ENCODE assay signal across 8 cellular contexts in genomic region chr9:85142461-85143401, GRCh38.
DNase-seq lines count a peak whose midpoint lies in the region; ATAC-seq, FAIRE-seq and TF ChIP-seq lines count a peak whose summit lies in the region.

No MANE protein-coding gene starts in this region.

- in situ Hi-C loops in ACHN (cut with HindIII; ENCODE audit: low pct_ligation_motif_present, low pct_unique_long_range_greater_than_20kb, low sequenced_read_pairs) = no loop called here

- DNase-seq in ACHN = peak; percentile 19
- DNase-seq in H7 = peak; percentile 16
- no peak for DNase-seq in WTC11 (ENCODE audit: low spot score)
- no peak for DNase-seq in activated naive CD4-positive, alpha-beta T cell treated with Interleukin-2 at 50 U/mL for 16 hours
- DNase-seq in central memory CD4-positive, alpha-beta T cell = no peak
- no peak for DNase-seq in activated CD8-positive, alpha-beta memory T cell treated with anti-CD3 and anti-CD28 coated beads, Interleukin-2, amount 50 U/mL, for 48 hours

- H3K4me3 ChIP-seq in H7 (ENCODE audit: insufficient read depth, low read depth, low read length) = no peak overlapping the region

- TF ChIP-seq CTCF in WTC11 (IDR thresholded peaks at IDR 0.05) = no peak

- no peaks in the 10 kb centered on the region for H3K36me3 Mint-ChIP-seq in WTC11

- no peaks in the 10 kb centered on the region for H3K27me3 ChIP-seq in H7 (ENCODE audit: control insufficient read depth, insufficient read depth, low read length)

- FAIRE-seq in islet of Langerhans (lab: Jason Lieb, UNC) = peak; percentile 41

- POLR2A ChIA-PET in WTC11 (lab: Charles Lee) = interaction anchor here (1.0 kb wide), 1 partner anchor 174 kb away, joined by 3 read pairs; no protein-coding TSS in a partner anchor

- no peak overlapping the region for H3K4me3 Mint-ChIP-seq in WTC11

- no peaks in the 10 kb centered on the region for H3K36me3 ChIP-seq in H7 (replicated peaks; ENCODE audit: control insufficient read depth, insufficient read depth, low read length)

- no peak overlapping the region for H3K27ac Mint-ChIP-seq in WTC11

- CTCF ChIA-PET in WTC11 (lab: Charles Lee) = interaction anchor here (0.6 to 3.1 kb wide), 17 partner anchors 10 to 745 kb away, joined by 3 to 17 read pairs (median 3); no protein-coding TSS in a partner anchor

- no peaks in the 10 kb centered on the region for H3K27me3 Mint-ChIP-seq in WTC11 (ENCODE audit: low read depth)

- ATAC-seq in WTC11 (peak; percentile 96), GM18519 (IDR thresholded peaks at IDR 0.05; ENCODE audit: low FRiP score, unreplicated experiment) (no peak)

- H3K9me3 Mint-ChIP-seq in WTC11 = no peaks in the 10 kb centered on the region

- peaks cover 10% of the 10 kb centered on the region for H3K4me1 Mint-ChIP-seq in WTC11

TF ChIP-seq in WTC11, 78 proteins besides CTCF, POLR2A, EP300 and RAD21:
- TF ChIP-seq ETV6 (CRISPR knock-in tag; IDR thresholded peaks at IDR 0.05) (no peak), NR1H2 (CRISPR knock-in tag; IDR thresholded peaks at IDR 0.05) (no peak), ZNF423 (CRISPR knock-in tag; IDR thresholded peaks at IDR 0.05) (no peak), JUN (CRISPR knock-in tag; IDR thresholded peaks at IDR 0.05) (no peak), NFYB (CRISPR knock-in tag; conservative IDR thresholded peaks at IDR 0.05; ENCODE audit: low read depth) (no peak), EMX1 (CRISPR knock-in tag; IDR thresholded peaks at IDR 0.05) (no peak), JAZF1 (CRISPR knock-in tag; IDR thresholded peaks at IDR 0.05) (no peak), ZNF425 (CRISPR knock-in tag; conservative IDR thresholded peaks at IDR 0.05) (no peak), CREM (CRISPR knock-in tag; IDR thresholded peaks at IDR 0.05) (no peak), ATF6 (CRISPR knock-in tag; IDR thresholded peaks at IDR 0.05) (no peak)
- TF ChIP-seq, protein P1, sequence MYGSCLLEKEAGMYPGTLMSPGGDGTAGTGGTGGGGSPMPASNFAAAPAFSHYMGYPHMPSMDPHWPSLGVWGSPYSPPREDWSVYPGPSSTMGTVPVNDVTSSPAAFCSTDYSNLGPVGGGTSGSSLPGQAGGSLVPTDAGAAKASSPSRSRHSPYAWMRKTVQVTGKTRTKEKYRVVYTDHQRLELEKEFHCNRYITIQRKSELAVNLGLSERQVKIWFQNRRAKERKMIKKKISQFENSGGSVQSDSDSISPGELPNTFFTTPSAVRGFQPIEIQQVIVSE (CRISPR knock-in tag; IDR thresholded peaks at IDR 0.05; ENCODE audit: borderline replicate concordance) = no peak

Comparison
In these comparisons a context has a peak if more than half of its experiments do, and no peak if none do; other contexts are left out.
1. DNase-seq: peak in ACHN (single experiment) and H7 (single experiment); none in WTC11 (single experiment), activated naive CD4-positive, alpha-beta T cell treated with Interleukin-2 at 50 U/mL for 16 hours (single experiment), central memory CD4-positive, alpha-beta T cell (single experiment) and activated CD8-positive, alpha-beta memory T cell treated with anti-CD3 and anti-CD28 coated beads, Interleukin-2, amount 50 U/mL, for 48 hours (single experiment).